42 cellular contexts compared by ENCODE assay signal in the genomic region with DNA sequence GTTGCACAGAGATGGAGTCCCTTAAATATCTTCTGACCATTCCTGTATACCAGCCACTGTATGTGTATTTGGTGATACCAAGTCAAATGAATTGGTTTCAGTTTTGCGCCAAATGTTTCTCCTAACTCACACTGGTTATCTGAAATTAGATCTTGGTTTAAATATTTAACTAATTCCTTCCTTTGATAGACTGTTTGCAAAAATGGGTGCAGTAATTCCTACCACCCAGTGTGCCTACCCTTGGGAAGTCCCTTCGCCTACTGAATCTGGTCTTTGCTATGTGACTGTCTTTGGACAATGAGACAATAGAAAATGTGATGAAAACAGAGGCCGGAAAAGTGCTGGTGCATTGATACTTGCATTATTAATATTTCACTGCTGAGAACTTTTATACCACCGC. TPM values are rescaled to one million over a fixed set of nuclear protein-coding genes. Genes with fewer than 3 reads are reported as not detected.
"Had no signal": no experiment of that assay in that cellular context is flagged by ENCODE, and none has a peak within 500 bp of the region (broad histone marks: within the 10 kb centered on the region; RNA-seq: fewer than 3 reads in every experiment).

No MANE protein-coding gene starts in this region.

- H3K36me3 ChIP-seq: adrenal gland, ascending aorta, brain microvascular endothelial cell, breast epithelium, cardiac muscle cell had no signal

- ATAC-seq: activated naive CD4-positive, alpha-beta T cell treated with anti-CD3 and anti-CD28 coated beads, Interleukin-2, amount 50 U/mL, for 72 hours; activated naive CD8-positive, alpha-beta T cell treated with anti-CD3 and anti-CD28 coated beads, Interleukin-2, amount 50 U/mL, for 24 hours; activated T-cell treated with anti-CD3 and anti-CD28 coated beads, Interleukin-2, amount 50 U/mL, for 4 hours; activated T-cell treated with anti-CD3 and anti-CD28 coated beads, Interleukin-2, amount 50 U/mL, for 72 hours; activated T-helper 17 cell treated with anti-CD3 and anti-CD28 coated beads, Interleukin-2, amount 50 U/mL, for 72 hours had no signal

- H3K27ac Mint-ChIP-seq: activated naive CD4-positive, alpha-beta T cell treated with anti-CD3 and anti-CD28 coated beads for 36 hours; activated naive CD4-positive, alpha-beta T cell treated with anti-CD3 and anti-CD28 coated beads, Interleukin-2, amount 10 ng/mL, durations not matched to agents 7 days and 5 days; activated naive CD4-positive, alpha-beta T cell treated with anti-CD3 and anti-CD28 coated beads, Interleukin-2, amount 50 U/mL, for 24 hours; activated naive CD4-positive, alpha-beta T cell treated with anti-CD3 and anti-CD28 coated beads, Interleukin-2, amount 50 U/mL, for 72 hours; activated naive CD8-positive, alpha-beta T cell; activated naive CD8-positive, alpha-beta T cell treated with anti-CD3 and anti-CD28 coated beads for 36 hours; activated naive CD8-positive, alpha-beta T cell treated with anti-CD3 and anti-CD28 coated beads, Interleukin-2, amount 10 ng/mL, durations not matched to agents 7 days and 5 days; activated naive CD8-positive, alpha-beta T cell treated with anti-CD3 and anti-CD28 coated beads, Interleukin-2, amount 50 U/mL, for 24 hours; activated T-cell treated with anti-CD3 and anti-CD28 coated beads, Interleukin-2, amount 50 U/mL, for 24 hours; activated T-cell treated with anti-CD3 and anti-CD28 coated beads, Interleukin-2, amount 50 U/mL, for 72 hours; activated T-helper 1 cell treated with anti-CD3 and anti-CD28 coated beads, Interleukin-12 subunit alpha, Interleukin-12 subunit beta, Interleukin-2, Interleukin-4 antibody, amounts not matched to agents 30 ng/mL and 10 ng/mL and 1 ng/mL, durations not matched to agents 14 hours and 24 hours and 36 hours; activated T-helper 17 cell treated with anti-CD3 and anti-CD28 coated beads, Interleukin-2, amount 50 U/mL, for 72 hours; activated T-helper 2 cell treated with anti-CD3 and anti-CD28 coated beads, Interferon-gamma antibody, Interleukin-2, Interleukin-4, amounts not matched to agents 10 μg/mL and 5 μg/mL and 100 μg/mL, durations not matched to agents 14 hours and 24 hours and 36 hours; brain had no signal

- H3K4me3 ChIP-seq: adrenal gland, ascending aorta, breast epithelium, cardiac muscle cell had no signal

- FAIRE-seq: astrocyte, bronchial epithelial cell had no signal

- H3K9me3 ChIP-seq: adrenal gland, ascending aorta, breast epithelium had no signal

- H3K27ac ChIP-seq: adrenal gland, ascending aorta, brain microvascular endothelial cell, breast epithelium, cardiac muscle cell had no signal

- H3K27me3 ChIP-seq: adrenal gland, ascending aorta, brain microvascular endothelial cell, breast epithelium, cardiac muscle cell had no signal

- H3K9me3 Mint-ChIP-seq: activated naive CD4-positive, alpha-beta T cell treated with anti-CD3 and anti-CD28 coated beads for 36 hours; activated naive CD4-positive, alpha-beta T cell treated with anti-CD3 and anti-CD28 coated beads, Interleukin-2, amount 10 ng/mL, durations not matched to agents 7 days and 5 days; activated naive CD4-positive, alpha-beta T cell treated with anti-CD3 and anti-CD28 coated beads, Interleukin-2, amount 50 U/mL, for 24 hours; activated naive CD4-positive, alpha-beta T cell treated with anti-CD3 and anti-CD28 coated beads, Interleukin-2, amount 50 U/mL, for 72 hours; activated naive CD8-positive, alpha-beta T cell treated with anti-CD3 and anti-CD28 coated beads for 36 hours; activated naive CD8-positive, alpha-beta T cell treated with anti-CD3 and anti-CD28 coated beads, Interleukin-2, amount 10 ng/mL, durations not matched to agents 7 days and 5 days; activated naive CD8-positive, alpha-beta T cell treated with anti-CD3 and anti-CD28 coated beads, Interleukin-2, amount 50 U/mL, for 24 hours; activated T-cell treated with anti-CD3 and anti-CD28 coated beads, Interleukin-2, amount 50 U/mL, for 24 hours; activated T-cell treated with anti-CD3 and anti-CD28 coated beads, Interleukin-2, amount 50 U/mL, for 4 hours; activated T-helper 1 cell treated with anti-CD3 and anti-CD28 coated beads, Interleukin-12 subunit alpha, Interleukin-12 subunit beta, Interleukin-2, Interleukin-4 antibody, amounts not matched to agents 30 ng/mL and 10 ng/mL and 1 ng/mL, durations not matched to agents 14 hours and 24 hours and 36 hours; activated T-helper 17 cell treated with anti-CD3 and anti-CD28 coated beads, Interleukin-2, amount 50 U/mL, for 72 hours; activated T-helper 2 cell treated with anti-CD3 and anti-CD28 coated beads, Interferon-gamma antibody, Interleukin-2, Interleukin-4, amounts not matched to agents 10 μg/mL and 5 μg/mL and 100 μg/mL, durations not matched to agents 14 hours and 24 hours and 36 hours; central memory CD8-positive, alpha-beta T cell had no signal

- H3K4me1 ChIP-seq: adrenal gland, ascending aorta, breast epithelium had no signal

- H3K4me1 Mint-ChIP-seq: activated naive CD4-positive, alpha-beta T cell treated with anti-CD3 and anti-CD28 coated beads, Interleukin-2, amount 10 ng/mL, durations not matched to agents 7 days and 5 days; activated naive CD4-positive, alpha-beta T cell treated with anti-CD3 and anti-CD28 coated beads, Interleukin-2, amount 50 U/mL, for 24 hours; activated naive CD8-positive, alpha-beta T cell treated with anti-CD3 and anti-CD28 coated beads for 36 hours; activated naive CD8-positive, alpha-beta T cell treated with anti-CD3 and anti-CD28 coated beads, Interleukin-2, amount 10 ng/mL, durations not matched to agents 7 days and 5 days; activated naive CD8-positive, alpha-beta T cell treated with anti-CD3 and anti-CD28 coated beads, Interleukin-2, amount 50 U/mL, for 24 hours; activated T-helper 17 cell treated with anti-CD3 and anti-CD28 coated beads, Interleukin-2, amount 50 U/mL, for 72 hours; brain; central memory CD8-positive, alpha-beta T cell had no signal

- DNase-seq: activated effector memory CD4-positive, alpha-beta T cell treated with anti-CD3 and anti-CD28 coated beads, Interleukin-2, amount 50 U/mL, for 16 hours; activated effector memory CD4-positive, alpha-beta T cell treated with Interleukin-2 at 50 U/mL for 16 hours; activated gamma-delta T cell; activated gamma-delta T cell treated with Interleukin-2 at 50 U/mL for 16 hours; activated naive CD4-positive, alpha-beta T cell; activated naive CD4-positive, alpha-beta T cell treated with anti-CD3 and anti-CD28 coated beads for 36 hours; activated naive CD4-positive, alpha-beta T cell treated with anti-CD3 and anti-CD28 coated beads, Interleukin-2, amount 10 ng/mL, durations not matched to agents 7 days and 5 days; activated naive CD4-positive, alpha-beta T cell treated with anti-CD3 and anti-CD28 coated beads, Interleukin-2, amount 50 U/mL, for 16 hours; activated naive CD4-positive, alpha-beta T cell treated with Interleukin-2 at 50 U/mL for 16 hours; activated naive CD8-positive, alpha-beta T cell treated with anti-CD3 and anti-CD28 coated beads for 36 hours; activated naive CD8-positive, alpha-beta T cell treated with anti-CD3 and anti-CD28 coated beads, Interleukin-2, amount 10 ng/mL, durations not matched to agents 7 days and 5 days; activated naive CD8-positive, alpha-beta T cell treated with anti-CD3 and anti-CD28 coated beads, Interleukin-2, amount 50 U/mL, for 24 hours; activated T-cell treated with anti-CD3 and anti-CD28 coated beads, Interleukin-2, amount 50 U/mL, for 1 hour; activated T-cell treated with anti-CD3 and anti-CD28 coated beads, Interleukin-2, amount 50 U/mL, for 24 hours; activated T-cell treated with anti-CD3 and anti-CD28 coated beads, Interleukin-2, amount 50 U/mL, for 4 hours; activated T-cell treated with anti-CD3 and anti-CD28 coated beads, Interleukin-2, amount 50 U/mL, for 48 hours; activated T-cell treated with anti-CD3 and anti-CD28 coated beads, Interleukin-2, amount 50 U/mL, for 72 hours; adrenal gland; amniotic stem cell; amygdala; anterior cingulate cortex; aorta; brain microvascular endothelial cell; caudate nucleus; central memory CD4-positive, alpha-beta T cell; cerebellar nuclear complex had no signal

- H3K36me3 Mint-ChIP-seq: activated naive CD4-positive, alpha-beta T cell treated with anti-CD3 and anti-CD28 coated beads, Interleukin-2, amount 10 ng/mL, durations not matched to agents 7 days and 5 days; activated naive CD4-positive, alpha-beta T cell treated with anti-CD3 and anti-CD28 coated beads, Interleukin-2, amount 50 U/mL, for 24 hours; activated naive CD4-positive, alpha-beta T cell treated with anti-CD3 and anti-CD28 coated beads, Interleukin-2, amount 50 U/mL, for 72 hours; activated naive CD8-positive, alpha-beta T cell; activated naive CD8-positive, alpha-beta T cell treated with anti-CD3 and anti-CD28 coated beads for 36 hours; activated naive CD8-positive, alpha-beta T cell treated with anti-CD3 and anti-CD28 coated beads, Interleukin-2, amount 10 ng/mL, durations not matched to agents 7 days and 5 days; brain had no signal

- H3K4me3 Mint-ChIP-seq: activated naive CD4-positive, alpha-beta T cell treated with anti-CD3 and anti-CD28 coated beads for 36 hours; activated naive CD4-positive, alpha-beta T cell treated with anti-CD3 and anti-CD28 coated beads, Interleukin-2, amount 10 ng/mL, durations not matched to agents 7 days and 5 days; activated naive CD4-positive, alpha-beta T cell treated with anti-CD3 and anti-CD28 coated beads, Interleukin-2, amount 50 U/mL, for 24 hours; activated naive CD8-positive, alpha-beta T cell; activated naive CD8-positive, alpha-beta T cell treated with anti-CD3 and anti-CD28 coated beads for 36 hours; activated naive CD8-positive, alpha-beta T cell treated with anti-CD3 and anti-CD28 coated beads, Interleukin-2, amount 10 ng/mL, durations not matched to agents 7 days and 5 days; activated naive CD8-positive, alpha-beta T cell treated with anti-CD3 and anti-CD28 coated beads, Interleukin-2, amount 50 U/mL, for 24 hours; activated T-cell treated with anti-CD3 and anti-CD28 coated beads, Interleukin-2, amount 50 U/mL, for 24 hours; activated T-cell treated with anti-CD3 and anti-CD28 coated beads, Interleukin-2, amount 50 U/mL, for 4 hours; activated T-cell treated with anti-CD3 and anti-CD28 coated beads, Interleukin-2, amount 50 U/mL, for 72 hours; activated T-helper 1 cell treated with anti-CD3 and anti-CD28 coated beads, Interleukin-12 subunit alpha, Interleukin-12 subunit beta, Interleukin-2, Interleukin-4 antibody, amounts not matched to agents 30 ng/mL and 10 ng/mL and 1 ng/mL, durations not matched to agents 14 hours and 24 hours and 36 hours; activated T-helper 17 cell treated with anti-CD3 and anti-CD28 coated beads, Interleukin-2, amount 50 U/mL, for 72 hours; brain; central memory CD8-positive, alpha-beta T cell had no signal

RNA-seq across cellular contexts. Expression of gene CCL23, which starts 6.7 kb away (rescaled TPM):
- total RNA-seq: activated naive CD4-positive, alpha-beta T cell treated with anti-CD3 and anti-CD28 coated beads for 36 hours; activated naive CD4-positive, alpha-beta T cell treated with anti-CD3 and anti-CD28 coated beads, Interleukin-2, amount 50 U/mL, for 72 hours; activated naive CD8-positive, alpha-beta T cell treated with anti-CD3 and anti-CD28 coated beads for 36 hours; activated naive CD8-positive, alpha-beta T cell treated with anti-CD3 and anti-CD28 coated beads, Interleukin-2, amount 10 ng/mL, durations not matched to agents 7 days and 5 days; activated T-cell treated with anti-CD3 and anti-CD28 coated beads, Interleukin-2, amount 50 U/mL, for 4 hours; activated T-cell treated with anti-CD3 and anti-CD28 coated beads, Interleukin-2, amount 50 U/mL, for 72 hours; activated T-helper 1 cell treated with anti-CD3 and anti-CD28 coated beads, Interleukin-12 subunit alpha, Interleukin-12 subunit beta, Interleukin-2, Interleukin-4 antibody, amounts not matched to agents 30 ng/mL and 10 ng/mL and 1 ng/mL, durations not matched to agents 14 hours and 24 hours and 36 hours; activated T-helper 17 cell treated with anti-CD3 and anti-CD28 coated beads, Interleukin-2, amount 50 U/mL, for 72 hours; activated T-helper 2 cell treated with anti-CD3 and anti-CD28 coated beads, Interferon-gamma antibody, Interleukin-2, Interleukin-4, amounts not matched to agents 10 μg/mL and 5 μg/mL and 100 μg/mL, durations not matched to agents 14 hours and 24 hours and 36 hours; astrocyte; bronchial epithelial cell; cardiac muscle cell; cardiac septum; cerebellum; chondrocyte had no signal
- polyA plus RNA-seq: aorta, cardiac muscle cell had no signal

RNA-seq across cellular contexts. Expression of gene CCL15, which starts 23.1 kb away (rescaled TPM):
- total RNA-seq: activated naive CD4-positive, alpha-beta T cell treated with anti-CD3 and anti-CD28 coated beads for 36 hours; activated naive CD4-positive, alpha-beta T cell treated with anti-CD3 and anti-CD28 coated beads, Interleukin-2, amount 50 U/mL, for 72 hours; activated naive CD8-positive, alpha-beta T cell treated with anti-CD3 and anti-CD28 coated beads for 36 hours; activated naive CD8-positive, alpha-beta T cell treated with anti-CD3 and anti-CD28 coated beads, Interleukin-2, amount 10 ng/mL, durations not matched to agents 7 days and 5 days; activated T-cell treated with anti-CD3 and anti-CD28 coated beads, Interleukin-2, amount 50 U/mL, for 4 hours; activated T-cell treated with anti-CD3 and anti-CD28 coated beads, Interleukin-2, amount 50 U/mL, for 72 hours; activated T-helper 1 cell treated with anti-CD3 and anti-CD28 coated beads, Interleukin-12 subunit alpha, Interleukin-12 subunit beta, Interleukin-2, Interleukin-4 antibody, amounts not matched to agents 30 ng/mL and 10 ng/mL and 1 ng/mL, durations not matched to agents 14 hours and 24 hours and 36 hours; activated T-helper 17 cell treated with anti-CD3 and anti-CD28 coated beads, Interleukin-2, amount 50 U/mL, for 72 hours; activated T-helper 2 cell treated with anti-CD3 and anti-CD28 coated beads, Interferon-gamma antibody, Interleukin-2, Interleukin-4, amounts not matched to agents 10 μg/mL and 5 μg/mL and 100 μg/mL, durations not matched to agents 14 hours and 24 hours and 36 hours; aorta; ascending aorta; astrocyte; breast epithelium; bronchial epithelial cell; cardiac muscle cell; cardiac septum; cerebellum; chondrocyte had no signal
- polyA plus RNA-seq: cardiac muscle cell had no signal

RNA-seq across cellular contexts. Expression of gene CCL14, which starts 37.9 kb away (rescaled TPM):
- total RNA-seq: activated naive CD4-positive, alpha-beta T cell treated with anti-CD3 and anti-CD28 coated beads for 36 hours; activated naive CD4-positive, alpha-beta T cell treated with anti-CD3 and anti-CD28 coated beads, Interleukin-2, amount 50 U/mL, for 72 hours; activated naive CD8-positive, alpha-beta T cell treated with anti-CD3 and anti-CD28 coated beads for 36 hours; activated naive CD8-positive, alpha-beta T cell treated with anti-CD3 and anti-CD28 coated beads, Interleukin-2, amount 10 ng/mL, durations not matched to agents 7 days and 5 days; activated T-cell treated with anti-CD3 and anti-CD28 coated beads, Interleukin-2, amount 50 U/mL, for 4 hours; activated T-cell treated with anti-CD3 and anti-CD28 coated beads, Interleukin-2, amount 50 U/mL, for 72 hours; activated T-helper 1 cell treated with anti-CD3 and anti-CD28 coated beads, Interleukin-12 subunit alpha, Interleukin-12 subunit beta, Interleukin-2, Interleukin-4 antibody, amounts not matched to agents 30 ng/mL and 10 ng/mL and 1 ng/mL, durations not matched to agents 14 hours and 24 hours and 36 hours; activated T-helper 17 cell treated with anti-CD3 and anti-CD28 coated beads, Interleukin-2, amount 50 U/mL, for 72 hours; activated T-helper 2 cell treated with anti-CD3 and anti-CD28 coated beads, Interferon-gamma antibody, Interleukin-2, Interleukin-4, amounts not matched to agents 10 μg/mL and 5 μg/mL and 100 μg/mL, durations not matched to agents 14 hours and 24 hours and 36 hours; astrocyte; bronchial epithelial cell; cardiac muscle cell; chondrocyte had no signal
- polyA plus RNA-seq: cardiac muscle cell had no signal

RNA-seq across cellular contexts. Expression of gene CCL18, which starts 39.6 kb away (rescaled TPM):
- total RNA-seq: activated naive CD4-positive, alpha-beta T cell treated with anti-CD3 and anti-CD28 coated beads for 36 hours; activated naive CD8-positive, alpha-beta T cell treated with anti-CD3 and anti-CD28 coated beads for 36 hours; activated naive CD8-positive, alpha-beta T cell treated with anti-CD3 and anti-CD28 coated beads, Interleukin-2, amount 10 ng/mL, durations not matched to agents 7 days and 5 days; activated T-cell treated with anti-CD3 and anti-CD28 coated beads, Interleukin-2, amount 50 U/mL, for 4 hours; activated T-helper 1 cell treated with anti-CD3 and anti-CD28 coated beads, Interleukin-12 subunit alpha, Interleukin-12 subunit beta, Interleukin-2, Interleukin-4 antibody, amounts not matched to agents 30 ng/mL and 10 ng/mL and 1 ng/mL, durations not matched to agents 14 hours and 24 hours and 36 hours; activated T-helper 17 cell treated with anti-CD3 and anti-CD28 coated beads, Interleukin-2, amount 50 U/mL, for 72 hours; activated T-helper 2 cell treated with anti-CD3 and anti-CD28 coated beads, Interferon-gamma antibody, Interleukin-2, Interleukin-4, amounts not matched to agents 10 μg/mL and 5 μg/mL and 100 μg/mL, durations not matched to agents 14 hours and 24 hours and 36 hours; ascending aorta; astrocyte; cardiac muscle cell; cerebellum; chondrocyte had no signal
- polyA plus RNA-seq: cardiac muscle cell had no signal

RNA-seq across cellular contexts. Expression of gene CCL16, which starts 43.1 kb away (rescaled TPM):
- total RNA-seq: activated naive CD4-positive, alpha-beta T cell treated with anti-CD3 and anti-CD28 coated beads for 36 hours; activated naive CD4-positive, alpha-beta T cell treated with anti-CD3 and anti-CD28 coated beads, Interleukin-2, amount 50 U/mL, for 72 hours; activated naive CD8-positive, alpha-beta T cell treated with anti-CD3 and anti-CD28 coated beads for 36 hours; activated naive CD8-positive, alpha-beta T cell treated with anti-CD3 and anti-CD28 coated beads, Interleukin-2, amount 10 ng/mL, durations not matched to agents 7 days and 5 days; activated T-cell treated with anti-CD3 and anti-CD28 coated beads, Interleukin-2, amount 50 U/mL, for 4 hours; activated T-cell treated with anti-CD3 and anti-CD28 coated beads, Interleukin-2, amount 50 U/mL, for 72 hours; activated T-helper 1 cell treated with anti-CD3 and anti-CD28 coated beads, Interleukin-12 subunit alpha, Interleukin-12 subunit beta, Interleukin-2, Interleukin-4 antibody, amounts not matched to agents 30 ng/mL and 10 ng/mL and 1 ng/mL, durations not matched to agents 14 hours and 24 hours and 36 hours; activated T-helper 17 cell treated with anti-CD3 and anti-CD28 coated beads, Interleukin-2, amount 50 U/mL, for 72 hours; activated T-helper 2 cell treated with anti-CD3 and anti-CD28 coated beads, Interferon-gamma antibody, Interleukin-2, Interleukin-4, amounts not matched to agents 10 μg/mL and 5 μg/mL and 100 μg/mL, durations not matched to agents 14 hours and 24 hours and 36 hours; ascending aorta; astrocyte; bronchial epithelial cell; cardiac muscle cell; cardiac septum; cerebellum; chondrocyte had no signal
- polyA plus RNA-seq: aorta, cardiac muscle cell had no signal
